ENCODE assay signal across 16 cellular contexts in the genomic region with DNA sequence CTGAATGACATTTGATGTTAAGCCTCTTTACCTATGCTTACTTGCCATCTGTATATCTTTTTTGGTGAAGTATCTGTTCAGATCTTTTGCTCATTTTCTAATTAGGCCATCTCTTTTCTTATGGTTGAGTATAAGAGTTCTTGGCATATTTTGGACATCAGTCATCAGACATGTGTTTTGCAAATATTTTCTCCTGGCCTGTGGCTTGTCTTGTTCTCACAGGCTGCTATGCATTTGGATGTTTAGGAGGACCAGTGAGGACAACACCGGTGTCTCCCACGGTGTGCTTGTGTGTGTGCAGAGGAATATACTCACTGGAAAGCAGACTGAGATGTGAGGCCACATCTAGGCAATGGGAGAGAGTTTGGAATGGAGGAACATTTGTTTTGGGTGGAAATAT.
DNase-seq lines count a peak whose midpoint lies in the region; ATAC-seq, FAIRE-seq and TF ChIP-seq lines count a peak whose summit lies in the region.
"Had no signal": no experiment of that assay in that cellular context is flagged by ENCODE, and none has a peak within 500 bp of the region (broad histone marks: within the 10 kb centered on the region; RNA-seq: fewer than 3 reads in every experiment).

No MANE protein-coding gene starts in this region.

- POLR2A ChIA-PET in AG04449 (lab: Yijun Ruan, JAX), result no interaction called here

- DNase-seq in AG04449 (ENCODE audit: low read depth, low spot score) (peak; percentile 92), GM18507 (ENCODE audit: extremely low spot score, insufficient read length, low read depth) (no peak), glomerular visceral epithelial cell (ENCODE audit: extremely low spot score) (peak; percentile 63), SKM-1 (lab: John Stamatoyannopoulos, UW; ENCODE audit: unreplicated experiment) (no peak), cerebellum (ENCODE audit: low spot score) (no peak)
- no peak for DNase-seq in activated T-helper 2 cell treated with anti-CD3 and anti-CD28 coated beads, Interferon-gamma antibody, Interleukin-2, Interleukin-4, amounts not matched to agents 10 μg/mL and 5 μg/mL and 100 μg/mL, durations not matched to agents 14 hours and 24 hours and 36 hours (ENCODE audit: low spot score)
- DNase-seq: activated CD8-positive, alpha-beta memory T cell treated with anti-CD3 and anti-CD28 coated beads for 24 hours; COR-L47; NCI-H1417; Peyer's patch; stimulated activated CD4-positive, alpha-beta T cell treated with anti-CD3 and anti-CD28 coated beads, Interleukin-4, amount 100 ng/mL, for 4 hours; tibial artery had no signal

- H3K4me1 Mint-ChIP-seq in activated T-helper 2 cell treated with anti-CD3 and anti-CD28 coated beads, Interferon-gamma antibody, Interleukin-2, Interleukin-4, amounts not matched to agents 10 μg/mL and 5 μg/mL and 100 μg/mL, durations not matched to agents 14 hours and 24 hours and 36 hours (ENCODE audit: low read depth), result peaks cover 33% of the 10 kb centered on the region

- H3K27me3 Mint-ChIP-seq in activated T-helper 2 cell treated with anti-CD3 and anti-CD28 coated beads, Interferon-gamma antibody, Interleukin-2, Interleukin-4, amounts not matched to agents 10 μg/mL and 5 μg/mL and 100 μg/mL, durations not matched to agents 14 hours and 24 hours and 36 hours (ENCODE audit: low read depth), result no peaks in the 10 kb centered on the region

- no peak overlapping the region for H3K4me3 Mint-ChIP-seq in activated T-helper 2 cell treated with anti-CD3 and anti-CD28 coated beads, Interferon-gamma antibody, Interleukin-2, Interleukin-4, amounts not matched to agents 10 μg/mL and 5 μg/mL and 100 μg/mL, durations not matched to agents 14 hours and 24 hours and 36 hours (ENCODE audit: low read depth)

- peak overlapping the region; percentile 28 for H3K27ac Mint-ChIP-seq in activated T-helper 2 cell treated with anti-CD3 and anti-CD28 coated beads, Interferon-gamma antibody, Interleukin-2, Interleukin-4, amounts not matched to agents 10 μg/mL and 5 μg/mL and 100 μg/mL, durations not matched to agents 14 hours and 24 hours and 36 hours

- no peaks in the 10 kb centered on the region for H3K36me3 Mint-ChIP-seq in activated T-helper 2 cell treated with anti-CD3 and anti-CD28 coated beads, Interferon-gamma antibody, Interleukin-2, Interleukin-4, amounts not matched to agents 10 μg/mL and 5 μg/mL and 100 μg/mL, durations not matched to agents 14 hours and 24 hours and 36 hours (ENCODE audit: low read depth)

- H3K9me3 Mint-ChIP-seq in activated T-helper 2 cell treated with anti-CD3 and anti-CD28 coated beads, Interferon-gamma antibody, Interleukin-2, Interleukin-4, amounts not matched to agents 10 μg/mL and 5 μg/mL and 100 μg/mL, durations not matched to agents 14 hours and 24 hours and 36 hours, result no peaks in the 10 kb centered on the region

- TF ChIP-seq CTCF in AG04449 (IDR thresholded peaks at IDR 0.05; ENCODE audit: insufficient read depth, low read length, missing control alignments), result no peak

- no peak overlapping the region for H3K4me3 ChIP-seq in AG04449 (ENCODE audit: low read depth, low read length)
- H3K4me3 ChIP-seq: cardiac muscle cell, tibial artery had no signal

- CTCF ChIA-PET in AG04449 (lab: Yijun Ruan, JAX), result interaction anchor here (0.7 to 6.3 kb wide), 3 partner anchors 11 to 30 kb away, joined by 3 to 55 read pairs (median 3); no protein-coding TSS in a partner anchor

- intact Hi-C loops in activated T-helper 2 cell treated with anti-CD3 and anti-CD28 coated beads, Interferon-gamma antibody, Interleukin-2, Interleukin-4, amounts not matched to agents 10 μg/mL and 5 μg/mL and 100 μg/mL, durations not matched to agents 14 hours and 24 hours and 36 hours (cut with micrococcal nuclease), result loop anchor here (1.0 to 5.0 kb wide), 6 partner anchors 18 to 97 kb away; no protein-coding TSS in a partner anchor

- peak; percentile 47 for FAIRE-seq in GM18507 (lab: Jason Lieb, UNC)
- FAIRE-seq: H1 had no signal

- ATAC-seq in HG03460 (IDR thresholded peaks at IDR 0.05; ENCODE audit: unreplicated experiment) (no peak), HG02970 (IDR thresholded peaks at IDR 0.05; ENCODE audit: low FRiP score, unreplicated experiment) (no peak)

Comparison
In these comparisons a context has a peak if more than half of its experiments do, and no peak if none do; other contexts are left out.
1. DNase-seq: peak in AG04449 (single experiment) and glomerular visceral epithelial cell (single experiment); none in GM18507 (single experiment), activated T-helper 2 cell treated with anti-CD3 and anti-CD28 coated beads, Interferon-gamma antibody, Interleukin-2, Interleukin-4, amounts not matched to agents 10 μg/mL and 5 μg/mL and 100 μg/mL, durations not matched to agents 14 hours and 24 hours and 36 hours (single experiment), SKM-1 (single experiment) and cerebellum (single experiment).